Comparison of ENCODE assay signal across 16 cellular contexts in the genomic region with DNA sequence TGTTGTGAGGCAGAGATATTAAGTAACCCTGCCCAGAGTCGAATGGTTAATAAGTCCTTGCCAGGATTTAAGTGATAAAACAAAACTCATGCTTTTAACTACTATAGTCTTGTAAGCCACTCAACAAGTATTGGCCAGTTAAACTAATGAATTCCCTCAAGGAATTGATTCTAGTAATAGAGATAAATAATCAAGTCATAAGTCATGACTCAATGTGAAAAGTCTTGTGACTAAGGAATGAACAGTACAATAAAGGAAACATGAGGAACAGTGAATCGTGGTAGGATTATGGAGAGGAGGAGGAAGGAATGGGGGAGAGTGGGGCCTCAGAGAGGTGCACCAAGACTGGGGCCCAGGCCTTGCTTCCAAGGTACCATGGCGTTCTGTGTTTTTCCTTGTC.
DNase-seq lines count a peak whose midpoint lies in the region; TF ChIP-seq lines count a peak whose summit lies in the region.
"Had no signal": no experiment of that assay in that cellular context is flagged by ENCODE, and none has a peak within 500 bp of the region (broad histone marks: within the 10 kb centered on the region; RNA-seq: fewer than 3 reads in every experiment).

No MANE protein-coding gene starts in this region.

- no peak overlapping the region for H4K91ac ChIP-seq in mesenchymal stem cell (ENCODE audit: low read length)

- H3K4me3 Mint-ChIP-seq in HFFc6 = no peak overlapping the region
- no peak overlapping the region for H3K4me3 Mint-ChIP-seq in activated T-cell treated with anti-CD3 and anti-CD28 coated beads, Interleukin-2, amount 50 U/mL, for 24 hours
- H3K4me3 Mint-ChIP-seq: CD4-positive, alpha-beta memory T cell; GM23338 had no signal

- H3K9ac ChIP-seq in mesenchymal stem cell (ENCODE audit: low read length) = peak overlapping the region; percentile 48
- H3K9ac ChIP-seq: BLaER1 had no signal

- peak overlapping the region in 1 of 2 experiments; percentile 18 for H2BK12ac ChIP-seq in mesenchymal stem cell (ENCODE audit: low read length in 2 of 2)

- H3K4ac ChIP-seq in mesenchymal stem cell (ENCODE audit: low read depth in 1 of 2, low read length in 2 of 2) = no peak overlapping the region

- H3K14ac ChIP-seq in mesenchymal stem cell (ENCODE audit: low read length in 2 of 2) = no peak overlapping the region

- no peak overlapping the region for H3K23ac ChIP-seq in mesenchymal stem cell (ENCODE audit: low read length in 2 of 2)

- no peaks in the 10 kb centered on the region for H3K36me3 ChIP-seq in mesenchymal stem cell (ENCODE audit: control insufficient read depth in 1 of 2, insufficient read depth in 2 of 2, low read depth in 1 of 2, low read length in 2 of 2)
- H3K36me3 ChIP-seq: BLaER1 had no signal

- H3K4me1 ChIP-seq in mesenchymal stem cell (ENCODE audit: control insufficient read depth, insufficient read depth, low read depth, low read length) = no peaks in the 10 kb centered on the region
- H3K4me1 ChIP-seq: BLaER1 had no signal

- peak overlapping the region in 1 of 2 experiments; percentile 59 for H3K18ac ChIP-seq in mesenchymal stem cell (ENCODE audit: low read depth in 1 of 2, low read length in 2 of 2)

- H3K27me3 ChIP-seq in mesenchymal stem cell (ENCODE audit: control insufficient read depth in 1 of 2, insufficient read depth in 1 of 2, low read length in 2 of 2) = no peaks in the 10 kb centered on the region
- H3K27me3 ChIP-seq: BLaER1 had no signal

- no peak for TF ChIP-seq POLR2A in erythroblast (IDR thresholded peaks at IDR 0.05; ENCODE audit: low read length)

- H4K8ac ChIP-seq in mesenchymal stem cell (ENCODE audit: low read length) = peak overlapping the region; percentile 29

- no peaks in the 10 kb centered on the region for H3K9me3 ChIP-seq in mesenchymal stem cell (ENCODE audit: control insufficient read depth, low read length)
- H3K9me3 ChIP-seq: BLaER1 had no signal

- DNase-seq in HFFc6 (no peak), epithelial cell of esophagus (ENCODE audit: low read depth) (peak; percentile 16), mesenchymal stem cell (no peak), AG20443 (ENCODE audit: low spot score) (no peak), erythroblast (lab: John Stamatoyannopoulos, UW) (no peak), 8988T (no peak)
- no peak for DNase-seq in activated T-cell treated with anti-CD3 and anti-CD28 coated beads, Interleukin-2, amount 50 U/mL, for 24 hours
- DNase-seq: CD4-positive, alpha-beta memory T cell; DND-41; Kasumi-1; NCI-H1694 treated with DMSO at 0.1 percent for 48 hours; NCI-H446 treated with DMSO at 0.1 percent for 48 hours; NCI-H526 treated with DMSO at 0.1 percent for 48 hours; Right ventricle myocardium superior had no signal

- H3K36me3 Mint-ChIP-seq in HFFc6 (ENCODE audit: low read depth) = peaks cover 10% of the 10 kb centered on the region
- no peaks in the 10 kb centered on the region for H3K36me3 Mint-ChIP-seq in activated T-cell treated with anti-CD3 and anti-CD28 coated beads, Interleukin-2, amount 50 U/mL, for 24 hours (ENCODE audit: low read depth)
- H3K36me3 Mint-ChIP-seq: CD4-positive, alpha-beta memory T cell had no signal

- H2BK120ac ChIP-seq in mesenchymal stem cell (ENCODE audit: low read depth, low read length) = no peak overlapping the region

- no peak overlapping the region for H2BK15ac ChIP-seq in mesenchymal stem cell (ENCODE audit: low read depth, poor library complexity, severe bottlenecking)

- peaks cover 3% of the 10 kb centered on the region for H3K79me1 ChIP-seq in mesenchymal stem cell (replicated peaks; ENCODE audit: low read length, poor library complexity, severe bottlenecking)

- no peaks in the 10 kb centered on the region for H3K27me3 Mint-ChIP-seq in HFFc6 (ENCODE audit: insufficient read depth)
- H3K27me3 Mint-ChIP-seq in activated T-cell treated with anti-CD3 and anti-CD28 coated beads, Interleukin-2, amount 50 U/mL, for 24 hours = no peaks in the 10 kb centered on the region
- H3K27me3 Mint-ChIP-seq: CD4-positive, alpha-beta memory T cell had no signal

- H3K4me2 ChIP-seq in mesenchymal stem cell (ENCODE audit: low read length, poor library complexity, severe bottlenecking) = no peak overlapping the region
- H3K4me2 ChIP-seq: BLaER1, GM23338 had no signal

- H3K4me1 Mint-ChIP-seq in HFFc6 (ENCODE audit: low read depth) = peaks cover 29% of the 10 kb centered on the region
- H3K4me1 Mint-ChIP-seq in activated T-cell treated with anti-CD3 and anti-CD28 coated beads, Interleukin-2, amount 50 U/mL, for 24 hours (ENCODE audit: low read depth) = peaks cover 1% of the 10 kb centered on the region
- H3K4me1 Mint-ChIP-seq: CD4-positive, alpha-beta memory T cell had no signal

- 68% methylated on average over 2 of the region's 3 CpGs for WGBS in mesenchymal stem cell

- TF ChIP-seq CTCF in HFFc6 (IDR thresholded peaks at IDR 0.05) (no peak), epithelial cell of esophagus (IDR thresholded peaks at IDR 0.05; ENCODE audit: insufficient read depth, low read depth, low read length, missing control alignments) (no peak)

- H2AFZ ChIP-seq in mesenchymal stem cell (ENCODE audit: low read depth, low read length) = no peak overlapping the region
- H2AFZ ChIP-seq: GM23338 had no signal

- no peak overlapping the region for H3K27ac ChIP-seq in mesenchymal stem cell (ENCODE audit: low read length, poor library complexity, severe bottlenecking)
- H3K27ac ChIP-seq: BLaER1 had no signal

- no peaks in the 10 kb centered on the region for H3K9me3 Mint-ChIP-seq in HFFc6
- no peaks in the 10 kb centered on the region for H3K9me3 Mint-ChIP-seq in activated T-cell treated with anti-CD3 and anti-CD28 coated beads, Interleukin-2, amount 50 U/mL, for 24 hours
- H3K9me3 Mint-ChIP-seq: CD4-positive, alpha-beta memory T cell; GM23338 had no signal

- H2AK5ac ChIP-seq in mesenchymal stem cell (ENCODE audit: low read length, severe bottlenecking) = no peak overlapping the region

- peak overlapping the region; percentile 6 for H3K27ac Mint-ChIP-seq in HFFc6
- no peak overlapping the region for H3K27ac Mint-ChIP-seq in activated T-cell treated with anti-CD3 and anti-CD28 coated beads, Interleukin-2, amount 50 U/mL, for 24 hours
- H3K27ac Mint-ChIP-seq: CD4-positive, alpha-beta memory T cell; GM23338 had no signal

- no peak overlapping the region for H2BK5ac ChIP-seq in mesenchymal stem cell (ENCODE audit: low read depth, low read length, poor library complexity, severe bottlenecking)

- no peak overlapping the region for H3K4me3 ChIP-seq in epithelial cell of esophagus (ENCODE audit: low read length)
- H3K4me3 ChIP-seq in mesenchymal stem cell (ENCODE audit: insufficient read depth in 1 of 2, low read depth in 1 of 2, low read length in 2 of 2) = no peak overlapping the region
- H3K4me3 ChIP-seq: BLaER1, GM23338 had no signal
